ENCODE assay signal across 18 cellular contexts in genomic region chr1:31783846-31784245, GRCh38. TPM values are rescaled to one million over a fixed set of nuclear protein-coding genes. Genes with fewer than 3 reads are reported as not detected.
"Had no signal": no experiment of that assay in that cellular context is flagged by ENCODE, and none has a peak within 500 bp of the region (broad histone marks: within the 10 kb centered on the region; RNA-seq: fewer than 3 reads in every experiment).

No MANE protein-coding gene starts in this region.

- H3K9me3 Mint-ChIP-seq: activated CD4-positive, alpha-beta T cell treated with anti-CD3 and anti-CD28 coated beads, Interleukin-2, amount 10 ng/mL, durations not matched to agents 7 days and 5 days; activated T-helper 2 cell treated with anti-CD3 and anti-CD28 coated beads, Interferon-gamma antibody, Interleukin-2, Interleukin-4, amounts not matched to agents 10 μg/mL and 5 μg/mL and 100 μg/mL, durations not matched to agents 14 hours and 24 hours and 36 hours; stimulated activated effector memory CD8-positive, alpha-beta T cell treated with anti-CD3 and anti-CD28 coated beads, Interleukin-12 subunit alpha, Interleukin-12 subunit beta, amount 100 ng/mL, for 72 hours had no signal

- H3K27me3 ChIP-seq: foreskin keratinocyte, right atrium auricular region, transverse colon had no signal

- H3K27ac ChIP-seq: foreskin keratinocyte, neutrophil, right atrium auricular region, transverse colon had no signal

- H3K36me3 Mint-ChIP-seq: activated naive CD8-positive, alpha-beta T cell had no signal

- DNase-seq: activated CD4-positive, alpha-beta T cell treated with anti-CD3 and anti-CD28 coated beads, Interleukin-2, amount 10 ng/mL, durations not matched to agents 7 days and 5 days; activated CD4-positive, CD25-positive, alpha-beta regulatory T cell; activated T-cell treated with anti-CD3 and anti-CD28 coated beads for 4 hours; anterior cingulate cortex; foreskin keratinocyte; small intestine; T-helper 17 cell; transverse colon had no signal

- H3K36me3 ChIP-seq: neutrophil, right atrium auricular region, transverse colon had no signal

- H3K4me3 ChIP-seq: right atrium auricular region, transverse colon had no signal

- ATAC-seq: foreskin keratinocyte; left lobe of liver; stimulated activated effector memory CD8-positive, alpha-beta T cell treated with anti-CD3 and anti-CD28 coated beads, Interleukin-12 subunit alpha, Interleukin-12 subunit beta, amount 100 ng/mL, for 72 hours; T-helper 17 cell had no signal

- H3K27ac Mint-ChIP-seq: activated CD4-positive, alpha-beta T cell treated with anti-CD3 and anti-CD28 coated beads, Interleukin-2, amount 10 ng/mL, durations not matched to agents 7 days and 5 days; activated naive CD8-positive, alpha-beta T cell; activated T-helper 2 cell treated with anti-CD3 and anti-CD28 coated beads, Interferon-gamma antibody, Interleukin-2, Interleukin-4, amounts not matched to agents 10 μg/mL and 5 μg/mL and 100 μg/mL, durations not matched to agents 14 hours and 24 hours and 36 hours had no signal

- H3K9me3 ChIP-seq: neutrophil, right atrium auricular region, transverse colon had no signal

- H3K4me3 Mint-ChIP-seq: activated CD4-positive, alpha-beta T cell treated with anti-CD3 and anti-CD28 coated beads, Interleukin-2, amount 10 ng/mL, durations not matched to agents 7 days and 5 days; activated naive CD8-positive, alpha-beta T cell; stimulated activated effector memory CD8-positive, alpha-beta T cell treated with anti-CD3 and anti-CD28 coated beads, Interleukin-12 subunit alpha, Interleukin-12 subunit beta, amount 100 ng/mL, for 72 hours; T-helper 17 cell had no signal

- FAIRE-seq: bronchial epithelial cell, endothelial cell of umbilical vein, small intestine, TTC549 had no signal

RNA-seq across cellular contexts. Expression of gene ADGRB2, which starts 19.7 kb away (rescaled TPM):
- total RNA-seq: left lobe of liver had no signal

RNA-seq across cellular contexts. Expression of gene SPOCD1, which starts 32.0 kb away (rescaled TPM):
- total RNA-seq: activated CD8-positive, alpha-beta memory T cell treated with anti-CD3 and anti-CD28 coated beads for 36 hours; activated T-helper 2 cell treated with anti-CD3 and anti-CD28 coated beads, Interferon-gamma antibody, Interleukin-2, Interleukin-4, amounts not matched to agents 10 μg/mL and 5 μg/mL and 100 μg/mL, durations not matched to agents 14 hours and 24 hours and 36 hours had no signal
